In genomic region chr1:4984841-4985240, GRCh38 we compare ENCODE assay signal across 28 cellular contexts.
"Had no signal": no experiment of that assay in that cellular context is flagged by ENCODE, and none has a peak within 500 bp of the region (broad histone marks: within the 10 kb centered on the region; RNA-seq: fewer than 3 reads in every experiment).

No MANE protein-coding gene starts in this region.

- H3K36me3 ChIP-seq: neural progenitor cell, neutrophil, pancreas, prostate gland, right lobe of liver, sigmoid colon, stomach, thoracic aorta, thyroid gland, tibial nerve, upper lobe of right lung, uterus had no signal

- H3K27ac Mint-ChIP-seq: naive thymus-derived CD4-positive, alpha-beta T cell; natural killer cell; nephron; stimulated activated effector memory CD8-positive, alpha-beta T cell treated with anti-CD3 and anti-CD28 coated beads, Interleukin-12 subunit alpha, Interleukin-12 subunit beta, amount 100 ng/mL, for 72 hours; stimulated activated naive B cell treated with anti-CD40 and anti-IgM and Interleukin-4, amounts not matched to agents 10 μg/mL and 1 μg/mL and 100 μg/mL, for 72 hours; stimulated activated naive CD8-positive, alpha-beta T cell treated with anti-CD3 and anti-CD28 coated beads, Interleukin-15, Interleukin-2, amounts not matched to agents 100 ng/mL and 50 ng/mL, for 24 hours; type B pancreatic cell had no signal

- H3K27ac ChIP-seq: neural progenitor cell, neutrophil, pancreas, prostate gland, right lobe of liver, sigmoid colon, stomach, thoracic aorta, thyroid gland, tibial nerve, upper lobe of right lung, uterus had no signal

- H2AFZ ChIP-seq: neural progenitor cell had no signal

- H3K4me1 Mint-ChIP-seq: natural killer cell; nephron; stimulated activated effector memory CD8-positive, alpha-beta T cell treated with anti-CD3 and anti-CD28 coated beads, Interleukin-12 subunit alpha, Interleukin-12 subunit beta, amount 100 ng/mL, for 72 hours; stimulated activated naive B cell treated with anti-CD40 and anti-IgM and Interleukin-4, amounts not matched to agents 10 μg/mL and 1 μg/mL and 100 μg/mL, for 72 hours had no signal

- H3K36me3 Mint-ChIP-seq: natural killer cell; neural progenitor cell; stimulated activated effector memory CD8-positive, alpha-beta T cell treated with anti-CD3 and anti-CD28 coated beads, Interleukin-12 subunit alpha, Interleukin-12 subunit beta, amount 100 ng/mL, for 72 hours; stimulated activated naive B cell treated with anti-CD40 and anti-IgM and Interleukin-4, amounts not matched to agents 10 μg/mL and 1 μg/mL and 100 μg/mL, for 72 hours; type B pancreatic cell had no signal

- H3K9me3 Mint-ChIP-seq: natural killer cell; nephron; stimulated activated naive CD8-positive, alpha-beta T cell treated with anti-CD3 and anti-CD28 coated beads, Interleukin-15, Interleukin-2, amounts not matched to agents 100 ng/mL and 50 ng/mL, for 24 hours; type B pancreatic cell had no signal

- H3K9ac ChIP-seq: neural progenitor cell had no signal

- H3K4me3 Mint-ChIP-seq: naive thymus-derived CD4-positive, alpha-beta T cell; natural killer cell; nephron; neural progenitor cell; stimulated activated effector memory CD8-positive, alpha-beta T cell treated with anti-CD3 and anti-CD28 coated beads, Interleukin-12 subunit alpha, Interleukin-12 subunit beta, amount 100 ng/mL, for 72 hours; stimulated activated naive B cell treated with anti-CD40 and anti-IgM and Interleukin-4, amounts not matched to agents 10 μg/mL and 1 μg/mL and 100 μg/mL, for 72 hours; stimulated activated naive CD8-positive, alpha-beta T cell treated with anti-CD3 and anti-CD28 coated beads, Interleukin-15, Interleukin-2, amounts not matched to agents 100 ng/mL and 50 ng/mL, for 24 hours; type B pancreatic cell had no signal

- H3K4me1 ChIP-seq: pancreas, prostate gland, right lobe of liver, sigmoid colon, stomach, thyroid gland, tibial nerve, upper lobe of right lung, uterus had no signal

- H3K4me3 ChIP-seq: neural progenitor cell, pancreas, prostate gland, right lobe of liver, sigmoid colon, stomach, thoracic aorta, thyroid gland, tibial nerve, upper lobe of right lung, uterus had no signal

- H3K9me3 ChIP-seq: neutrophil, pancreas, prostate gland, right lobe of liver, sigmoid colon, thoracic aorta, thyroid gland, upper lobe of right lung, uterus had no signal

- DNase-seq: naive thymus-derived CD4-positive, alpha-beta T cell; natural killer cell; nucleus accumbens; pancreas; retina; right cardiac atrium; right lobe of liver; sigmoid colon; small intestine; stimulated activated CD4-positive, alpha-beta T cell treated with anti-CD3 and anti-CD28 coated beads, Interleukin-15, amount 100 ng/mL, for 24 hours; stimulated activated CD4-positive, alpha-beta T cell treated with anti-CD3 and anti-CD28 coated beads, Interleukin-2, amount 100 ng/mL, for 24 hours; stimulated activated CD4-positive, alpha-beta T cell treated with anti-CD3 and anti-CD28 coated beads, Interleukin-2, amount 100 ng/mL, for 48 hours; stimulated activated CD4-positive, alpha-beta T cell treated with anti-CD3 and anti-CD28 coated beads, Interleukin-4, amount 100 ng/mL, for 24 hours; stimulated activated naive B cell treated with anti-CD40 and anti-IgM and Interleukin-4, amounts not matched to agents 10 μg/mL and 1 μg/mL and 100 μg/mL, for 72 hours; stimulated activated naive CD4-positive, alpha-beta T cell treated with Interleukin-2 at 50 U/mL for 16 hours; stomach; thyroid gland; upper lobe of right lung; uterus had no signal

- ATAC-seq: naive thymus-derived CD4-positive, alpha-beta T cell; natural killer cell; pancreas; right cardiac atrium; right lobe of liver; stimulated activated effector memory CD8-positive, alpha-beta T cell treated with anti-CD3 and anti-CD28 coated beads, Interleukin-12 subunit alpha, Interleukin-12 subunit beta, amount 100 ng/mL, for 72 hours; stimulated activated naive B cell treated with anti-CD40 and anti-IgM and Interleukin-4, amounts not matched to agents 10 μg/mL and 1 μg/mL and 100 μg/mL, for 72 hours; upper lobe of right lung had no signal

- H3K4me2 ChIP-seq: neural progenitor cell had no signal

- H3K27me3 ChIP-seq: neural progenitor cell, neutrophil, pancreas, right lobe of liver, sigmoid colon, thyroid gland, tibial nerve, upper lobe of right lung, uterus had no signal
